In the genomic region with DNA sequence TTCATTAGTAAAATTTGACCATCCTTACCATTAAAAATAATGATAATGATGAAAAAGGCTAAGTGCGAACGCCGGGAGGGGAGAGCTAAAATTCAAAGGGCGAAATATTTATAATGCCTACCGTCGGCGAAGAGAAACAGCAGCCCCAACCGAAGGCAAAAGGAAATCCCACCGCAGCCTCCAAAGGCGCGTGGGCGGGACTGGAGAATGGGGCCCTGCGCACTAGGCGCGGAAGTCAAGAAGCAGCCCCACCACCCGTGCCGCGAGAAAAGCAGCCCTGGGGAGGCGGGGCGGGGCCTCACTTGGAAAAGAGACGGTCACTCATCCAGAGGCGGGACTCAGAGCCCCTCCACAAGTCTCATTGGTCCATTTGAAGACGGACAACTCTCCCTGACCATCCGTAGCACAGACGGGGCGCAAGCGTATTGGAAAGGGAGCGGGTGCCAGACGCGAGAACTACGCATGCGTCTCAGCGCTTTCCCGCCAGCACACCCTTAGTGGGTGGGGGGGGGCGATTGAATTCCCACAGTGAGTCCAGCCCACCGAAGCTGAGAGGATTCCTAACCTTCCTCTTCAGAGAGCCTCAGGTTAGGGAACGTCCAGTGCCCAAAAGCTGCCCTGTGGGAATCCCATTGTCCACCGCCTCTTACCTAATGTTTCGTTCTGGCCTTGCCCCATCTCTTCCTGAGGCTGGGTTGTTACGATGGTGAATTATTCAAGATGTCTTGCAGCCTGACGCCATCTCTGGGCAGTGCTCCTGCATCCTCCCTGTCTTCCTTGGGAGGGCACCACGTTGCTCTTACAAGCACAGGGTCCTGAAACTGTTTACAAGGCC, we compare ENCODE assay signal across 1 cellular context.
TF ChIP-seq lines count a peak whose summit lies in the region.

No MANE protein-coding gene starts in this region.

TF ChIP-seq in GM12878, 131 proteins besides CTCF, POLR2A, EP300 and RAD21 (continued from another document and continues in another):
- TF ChIP-seq, protein P1, sequence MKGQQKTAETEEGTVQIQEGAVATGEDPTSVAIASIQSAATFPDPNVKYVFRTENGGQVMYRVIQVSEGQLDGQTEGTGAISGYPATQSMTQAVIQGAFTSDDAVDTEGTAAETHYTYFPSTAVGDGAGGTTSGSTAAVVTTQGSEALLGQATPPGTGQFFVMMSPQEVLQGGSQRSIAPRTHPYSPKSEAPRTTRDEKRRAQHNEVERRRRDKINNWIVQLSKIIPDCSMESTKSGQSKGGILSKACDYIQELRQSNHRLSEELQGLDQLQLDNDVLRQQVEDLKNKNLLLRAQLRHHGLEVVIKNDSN (IDR thresholded peaks at IDR 0.05; ENCODE audit: borderline replicate concordance, extremely low read length, insufficient read depth, low read depth, low read length), result no peak
- TF ChIP-seq KAT2A (conservative IDR thresholded peaks at IDR 0.05; ENCODE audit: control insufficient read depth, low read depth, low read length) (no peak), CEBPB (IDR thresholded peaks at IDR 0.05; ENCODE audit: borderline replicate concordance in 1 of 2, low read depth in 2 of 2, low read length in 2 of 2) (no peak), GATAD2B (conservative IDR thresholded peaks at IDR 0.05; ENCODE audit: low read depth) (no peak; the same call in 1 of the 2 replicates), HDAC6 (IDR thresholded peaks at IDR 0.05; ENCODE audit: unreplicated experiment) (no peak), IKZF1 (conservative IDR thresholded peaks at IDR 0.05) (peak; percentile 83), ZNF592 (IDR thresholded peaks at IDR 0.05) (no peak), MEF2A (IDR thresholded peaks at IDR 0.05; ENCODE audit: insufficient read depth, low read depth, low read length) (no peak), ZNF274 (IDR thresholded peaks at IDR 0.05; ENCODE audit: insufficient read depth, insufficient read length) (no peak), SUPT20H (IDR thresholded peaks at IDR 0.05; ENCODE audit: borderline replicate concordance, control insufficient read depth, low read depth, low read length) (no peak), SMAD5 (IDR thresholded peaks at IDR 0.05; ENCODE audit: low read depth) (peak; percentile 89), YY1 (IDR thresholded peaks at IDR 0.05; ENCODE audit: low read depth, low read length) (peak; percentile 78), ATF7 (IDR thresholded peaks at IDR 0.05; ENCODE audit: low read depth) (no peak), RUNX3 (IDR thresholded peaks at IDR 0.05; ENCODE audit: low read length) (peak; percentile 68), EED (IDR thresholded peaks at IDR 0.05; ENCODE audit: low read depth) (peak; percentile 71), HDGF (IDR thresholded peaks at IDR 0.05) (no peak), NFXL1 (IDR thresholded peaks at IDR 0.05; ENCODE audit: borderline replicate concordance) (no peak), PRDM15 (CRISPR knock-in tag; IDR thresholded peaks at IDR 0.05) (no peak), TARDBP (IDR thresholded peaks at IDR 0.05; ENCODE audit: borderline replicate concordance) (no peak), CEBPZ (IDR thresholded peaks at IDR 0.05; ENCODE audit: low read depth, low read length) (no peak), BMI1 (IDR thresholded peaks at IDR 0.05; ENCODE audit: borderline replicate concordance) (0 out of 2 replicates have a peak, but pooled peaks have one; percentile 16), NRF1 (conservative IDR thresholded peaks at IDR 0.05; ENCODE audit: low read depth, low read length) (peak; percentile 96), ETV6 (conservative IDR thresholded peaks at IDR 0.05 in 1 of 2, IDR thresholded peaks at IDR 0.05 in 1 of 2; ENCODE audit: borderline replicate concordance in 1 of 2, low read depth in 1 of 2) (no peak), MEF2B (IDR thresholded peaks at IDR 0.05; ENCODE audit: partially characterized antibody, poor library complexity, severe bottlenecking) (no peak), SKIL (IDR thresholded peaks at IDR 0.05; ENCODE audit: low read depth, poor library complexity, severe bottlenecking) (peak; percentile 15)
- TF ChIP-seq, protein P2, sequence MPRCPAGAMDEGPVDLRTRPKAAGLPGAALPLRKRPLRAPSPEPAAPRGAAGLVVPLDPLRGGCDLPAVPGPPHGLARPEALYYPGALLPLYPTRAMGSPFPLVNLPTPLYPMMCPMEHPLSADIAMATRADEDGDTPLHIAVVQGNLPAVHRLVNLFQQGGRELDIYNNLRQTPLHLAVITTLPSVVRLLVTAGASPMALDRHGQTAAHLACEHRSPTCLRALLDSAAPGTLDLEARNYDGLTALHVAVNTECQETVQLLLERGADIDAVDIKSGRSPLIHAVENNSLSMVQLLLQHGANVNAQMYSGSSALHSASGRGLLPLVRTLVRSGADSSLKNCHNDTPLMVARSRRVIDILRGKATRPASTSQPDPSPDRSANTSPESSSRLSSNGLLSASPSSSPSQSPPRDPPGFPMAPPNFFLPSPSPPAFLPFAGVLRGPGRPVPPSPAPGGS (IDR thresholded peaks at IDR 0.05; ENCODE audit: borderline replicate concordance, insufficient read depth, low read depth, low read length, poor library complexity, severe bottlenecking), result no peak
- TF ChIP-seq, protein P3, sequence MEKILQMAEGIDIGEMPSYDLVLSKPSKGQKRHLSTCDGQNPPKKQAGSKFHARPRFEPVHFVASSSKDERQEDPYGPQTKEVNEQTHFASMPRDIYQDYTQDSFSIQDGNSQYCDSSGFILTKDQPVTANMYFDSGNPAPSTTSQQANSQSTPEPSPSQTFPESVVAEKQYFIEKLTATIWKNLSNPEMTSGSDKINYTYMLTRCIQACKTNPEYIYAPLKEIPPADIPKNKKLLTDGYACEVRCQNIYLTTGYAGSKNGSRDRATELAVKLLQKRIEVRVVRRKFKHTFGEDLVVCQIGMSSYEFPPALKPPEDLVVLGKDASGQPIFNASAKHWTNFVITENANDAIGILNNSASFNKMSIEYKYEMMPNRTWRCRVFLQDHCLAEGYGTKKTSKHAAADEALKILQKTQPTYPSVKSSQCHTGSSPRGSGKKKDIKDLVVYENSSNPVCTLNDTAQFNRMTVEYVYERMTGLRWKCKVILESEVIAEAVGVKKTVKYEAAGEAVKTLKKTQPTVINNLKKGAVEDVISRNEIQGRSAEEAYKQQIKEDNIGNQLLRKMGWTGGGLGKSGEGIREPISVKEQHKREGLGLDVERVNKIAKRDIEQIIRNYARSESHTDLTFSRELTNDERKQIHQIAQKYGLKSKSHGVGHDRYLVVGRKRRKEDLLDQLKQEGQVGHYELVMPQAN (conservative IDR thresholded peaks at IDR 0.05), result peak; percentile 69
- TF ChIP-seq, protein P4, sequence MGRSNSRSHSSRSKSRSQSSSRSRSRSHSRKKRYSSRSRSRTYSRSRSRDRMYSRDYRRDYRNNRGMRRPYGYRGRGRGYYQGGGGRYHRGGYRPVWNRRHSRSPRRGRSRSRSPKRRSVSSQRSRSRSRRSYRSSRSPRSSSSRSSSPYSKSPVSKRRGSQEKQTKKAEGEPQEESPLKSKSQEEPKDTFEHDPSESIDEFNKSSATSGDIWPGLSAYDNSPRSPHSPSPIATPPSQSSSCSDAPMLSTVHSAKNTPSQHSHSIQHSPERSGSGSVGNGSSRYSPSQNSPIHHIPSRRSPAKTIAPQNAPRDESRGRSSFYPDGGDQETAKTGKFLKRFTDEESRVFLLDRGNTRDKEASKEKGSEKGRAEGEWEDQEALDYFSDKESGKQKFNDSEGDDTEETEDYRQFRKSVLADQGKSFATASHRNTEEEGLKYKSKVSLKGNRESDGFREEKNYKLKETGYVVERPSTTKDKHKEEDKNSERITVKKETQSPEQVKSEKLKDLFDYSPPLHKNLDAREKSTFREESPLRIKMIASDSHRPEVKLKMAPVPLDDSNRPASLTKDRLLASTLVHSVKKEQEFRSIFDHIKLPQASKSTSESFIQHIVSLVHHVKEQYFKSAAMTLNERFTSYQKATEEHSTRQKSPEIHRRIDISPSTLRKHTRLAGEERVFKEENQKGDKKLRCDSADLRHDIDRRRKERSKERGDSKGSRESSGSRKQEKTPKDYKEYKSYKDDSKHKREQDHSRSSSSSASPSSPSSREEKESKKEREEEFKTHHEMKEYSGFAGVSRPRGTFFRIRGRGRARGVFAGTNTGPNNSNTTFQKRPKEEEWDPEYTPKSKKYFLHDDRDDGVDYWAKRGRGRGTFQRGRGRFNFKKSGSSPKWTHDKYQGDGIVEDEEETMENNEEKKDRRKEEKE (IDR thresholded peaks at IDR 0.05), result no peak
